Comparison of ENCODE assay signal across 23 cellular contexts in the genomic region with DNA sequence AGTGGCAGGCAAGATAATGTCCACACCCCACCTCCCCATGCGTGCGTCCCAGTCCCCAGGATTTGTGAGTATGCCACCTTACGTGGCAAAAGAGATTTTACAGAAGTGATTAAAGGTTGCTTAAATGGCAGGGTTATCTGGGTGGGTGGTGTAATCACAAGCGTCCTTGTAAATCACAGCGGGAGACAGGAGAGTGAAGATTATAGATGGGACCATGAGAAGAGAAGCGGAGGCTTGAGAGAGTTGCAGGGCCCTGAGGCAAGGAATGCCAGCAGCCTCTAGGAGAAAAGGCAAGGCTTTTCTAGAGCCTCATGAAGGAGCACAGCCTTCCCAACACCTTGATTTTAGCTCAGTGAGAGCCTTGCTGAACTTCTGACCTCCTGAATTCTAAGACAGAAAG. TPM values are rescaled to one million over a fixed set of nuclear protein-coding genes. Genes with fewer than 3 reads are reported as not detected.
DNase-seq lines count a peak whose midpoint lies in the region; ATAC-seq and TF ChIP-seq lines count a peak whose summit lies in the region.
"Had no signal": no experiment of that assay in that cellular context is flagged by ENCODE, and none has a peak within 500 bp of the region (broad histone marks: within the 10 kb centered on the region; RNA-seq: fewer than 3 reads in every experiment).

No MANE protein-coding gene starts in this region.

- H4K20me1 ChIP-seq in IMR-90 (ENCODE audit: insufficient read depth, low read length): peaks cover 69% of the 10 kb centered on the region

- H3K9me3 Mint-ChIP-seq in endodermal cell: no peaks in the 10 kb centered on the region

- peaks cover 33% of the 10 kb centered on the region for H3K4me1 ChIP-seq in A673 (ENCODE audit: insufficient read depth, low read length, poor library complexity, severe bottlenecking)
- H3K4me1 ChIP-seq in IMR-90 (ENCODE audit: control insufficient read depth, insufficient read depth, low read length): peaks cover 10% of the 10 kb centered on the region
- H3K4me1 ChIP-seq in endodermal cell (ENCODE audit: control insufficient read depth, insufficient read depth, low read length): no peaks in the 10 kb centered on the region
- no peaks in the 10 kb centered on the region for H3K4me1 ChIP-seq in mesendoderm (ENCODE audit: control insufficient read depth, low read depth, low read length)

- H2BK15ac ChIP-seq in IMR-90 (ENCODE audit: low read depth, low read length): no peak overlapping the region
- H2BK15ac ChIP-seq in mesendoderm (replicated peaks; ENCODE audit: low read depth): no peak overlapping the region

- peaks cover 18% of the 10 kb centered on the region for H3K36me3 Mint-ChIP-seq in endodermal cell (ENCODE audit: low read depth)

- no peak overlapping the region for H2AK9ac ChIP-seq in IMR-90 (replicated peaks; ENCODE audit: low read depth, low read length, poor library complexity)

- POLR2A ChIA-PET in A673 (lab: Charles Lee; ENCODE audit: low non-redundant PET): no interaction called here
- POLR2A ChIA-PET in IMR-90 (lab: Charles Lee; ENCODE audit: unreplicated experiment): no interaction called here

- H3K9me3 ChIP-seq in A673 (ENCODE audit: low read depth, low read length, poor library complexity, severe bottlenecking) (no peaks in the 10 kb centered on the region), IMR-90 (ENCODE audit: control insufficient read depth, insufficient read depth, low read length) (no peaks in the 10 kb centered on the region), endodermal cell (ENCODE audit: control insufficient read depth, low read length) (no peaks in the 10 kb centered on the region)

- no peak overlapping the region for H3K23ac ChIP-seq in IMR-90 (ENCODE audit: low read depth, low read length)
- H3K23ac ChIP-seq in mesendoderm (ENCODE audit: low read length): no peak overlapping the region

- H3K18ac ChIP-seq in IMR-90 (ENCODE audit: low read depth, low read length): no peak overlapping the region
- H3K18ac ChIP-seq in mesendoderm (ENCODE audit: low read length): no peak overlapping the region

- H2BK120ac ChIP-seq in IMR-90 (ENCODE audit: low read depth, low read length) (no peak overlapping the region), mesendoderm (ENCODE audit: low read depth, low read length) (no peak overlapping the region)

- no peaks in the 10 kb centered on the region for H3K27me3 Mint-ChIP-seq in endodermal cell (ENCODE audit: insufficient read depth)

- dilution Hi-C loops in IMR-90 (cut with HindIII; ENCODE audit: low sequenced_read_pairs, unreplicated experiment): no loop called here

- no peak overlapping the region for H3K4me3 ChIP-seq in A673 (ENCODE audit: low read depth, low read length, poor library complexity, severe bottlenecking)
- no peak overlapping the region for H3K4me3 ChIP-seq in IMR-90 (ENCODE audit: insufficient read depth, low read depth, low read length)
- H3K4me3 ChIP-seq in endodermal cell (ENCODE audit: low read length): no peak overlapping the region
- H3K4me3 ChIP-seq in mesendoderm (ENCODE audit: low read length): no peak overlapping the region
- H3K4me3 ChIP-seq: PC-9 had no signal

- H3K27ac ChIP-seq in A673 (ENCODE audit: low read depth, low read length, poor library complexity, severe bottlenecking) (no peak overlapping the region), IMR-90 (ENCODE audit: insufficient read depth, low read length) (0 out of 2 replicates have a peak overlapping the region, but pooled peaks have one; percentile 20), endodermal cell (ENCODE audit: low read depth, low read length) (no peak overlapping the region), mesendoderm (ENCODE audit: low read depth, low read length) (no peak overlapping the region)
- H3K27ac ChIP-seq: PC-9 had no signal

- peaks cover 7% of the 10 kb centered on the region for H3K4me1 Mint-ChIP-seq in endodermal cell

- H3K27ac Mint-ChIP-seq in endodermal cell: no peak overlapping the region

- H3K4ac ChIP-seq in IMR-90 (ENCODE audit: low read depth, low read length) (no peak overlapping the region), mesendoderm (ENCODE audit: low read depth, low read length) (no peak overlapping the region)

- H3K9ac ChIP-seq in IMR-90 (ENCODE audit: low read depth, low read length) (no peak overlapping the region), endodermal cell (ENCODE audit: extremely low read depth, low read length, poor library complexity, severe bottlenecking) (no peak overlapping the region), mesendoderm (ENCODE audit: low read length) (no peak overlapping the region)

- H3K27me3 ChIP-seq in A673 (replicated peaks; ENCODE audit: insufficient read depth, low read depth, low read length, poor library complexity): no peaks in the 10 kb centered on the region
- H3K27me3 ChIP-seq in IMR-90 (ENCODE audit: control insufficient read depth, insufficient read depth, low read length): no peaks in the 10 kb centered on the region
- H3K27me3 ChIP-seq in endodermal cell (ENCODE audit: control insufficient read depth, insufficient read depth, low read length, poor library complexity, severe bottlenecking): no peaks in the 10 kb centered on the region
- no peaks in the 10 kb centered on the region for H3K27me3 ChIP-seq in mesendoderm (ENCODE audit: insufficient read depth, low read length, poor library complexity)

- H4K91ac ChIP-seq in IMR-90 (ENCODE audit: insufficient read depth, low read depth, low read length): no peak overlapping the region

- no peak overlapping the region for H3K14ac ChIP-seq in IMR-90 (replicated peaks; ENCODE audit: low read depth, low read length)

- no TSS peak for BruUV-seq in A673 (replicated peaks; lab: Mats Ljungman, UMichigan)
- no TSS peak for BruUV-seq in IMR-90 (replicated peaks; lab: Mats Ljungman, UMichigan)

- WGBS in IMR-90 (ENCODE audit: extremely low coverage in 2 of 2, insufficient read length in 1 of 2), 2 experiments: no CpG with 5 or more reads among the region's 6 CpGs
- 82 to 92% methylated on average over 5 to 6 of the region's 6 CpGs for WGBS in endodermal cell (ENCODE audit: insufficient coverage in 1 of 2, insufficient read length in 1 of 2), 2 experiments
- WGBS in mesendoderm (ENCODE audit: extremely low coverage, insufficient coverage, low lambda C conversion rate): no CpG with 5 or more reads among the region's 6 CpGs

- no peak overlapping the region for H4K5ac ChIP-seq in IMR-90 (ENCODE audit: low read depth, low read length)
- no peak overlapping the region for H4K5ac ChIP-seq in mesendoderm (ENCODE audit: low read length)

- in situ Hi-C loops in IMR-90 (cut with MboI; ENCODE audit: low sequenced_read_pairs): no loop called here

- no peak for TF ChIP-seq RAD21 in IMR-90 (IDR thresholded peaks at IDR 0.05; ENCODE audit: low read length)

- TF ChIP-seq CTCF in A673 (conservative IDR thresholded peaks at IDR 0.05; ENCODE audit: low read depth, low read length) (no peak), IMR-90 (conservative IDR thresholded peaks at IDR 0.05; ENCODE audit: low read depth, low read length) (no peak), endodermal cell (conservative IDR thresholded peaks at IDR 0.05) (no peak)

- no peak overlapping the region for H2BK20ac ChIP-seq in IMR-90 (ENCODE audit: low read depth, low read length)

- H3K36me3 ChIP-seq in A673 (ENCODE audit: insufficient read depth, low read length, poor library complexity, severe bottlenecking) (no peaks in the 10 kb centered on the region), IMR-90 (ENCODE audit: control insufficient read depth, insufficient read depth, low read length) (peaks cover 19% of the 10 kb centered on the region), endodermal cell (ENCODE audit: control insufficient read depth, insufficient read depth, low read length) (peaks cover 32% of the 10 kb centered on the region), mesendoderm (ENCODE audit: control insufficient read depth, insufficient read depth, low read length) (no peaks in the 10 kb centered on the region)

- no peak overlapping the region for H3K4me3 Mint-ChIP-seq in endodermal cell

- H3K79me2 ChIP-seq in mesendoderm (ENCODE audit: control insufficient read depth, insufficient read depth, low read length): peaks cover 47% of the 10 kb centered on the region

- H2BK5ac ChIP-seq in IMR-90 (ENCODE audit: low read depth, low read length, poor library complexity, severe bottlenecking): no peak overlapping the region
- no peak overlapping the region for H2BK5ac ChIP-seq in mesendoderm (ENCODE audit: low read length)

- peaks cover 12% of the 10 kb centered on the region for H3K9me1 ChIP-seq in IMR-90 (ENCODE audit: insufficient read depth, low read length)

- no peak overlapping the region for H2AK5ac ChIP-seq in IMR-90 (ENCODE audit: low read depth, low read length)
- no peak overlapping the region for H2AK5ac ChIP-seq in mesendoderm (ENCODE audit: low read length)

- H3K79me1 ChIP-seq in IMR-90 (ENCODE audit: low read depth in 1 of 2, low read length in 2 of 2) (peaks cover 26 to 81% of the 10 kb centered on the region in 2 experiments), mesendoderm (ENCODE audit: low read length) (peaks cover 19% of the 10 kb centered on the region)

- H3K4me2 ChIP-seq in IMR-90 (ENCODE audit: low read depth, low read length): no peak overlapping the region
- no peak overlapping the region for H3K4me2 ChIP-seq in mesendoderm (ENCODE audit: low read length)
- H3K4me2 ChIP-seq: PC-9 had no signal

- intact Hi-C loops in A673 (cut with micrococcal nuclease; ENCODE audit: unreplicated experiment): no loop called here
- intact Hi-C loops in IMR-90 (cut with micrococcal nuclease): no loop called here

- no peak overlapping the region for H2AFZ ChIP-seq in IMR-90 (replicated peaks; ENCODE audit: low read length, poor library complexity)
- H2AFZ ChIP-seq: PC-9 had no signal

- DNase-seq in A673 (ENCODE audit: low spot score): peak; percentile 8
- DNase-seq in IMR-90: no peak
- DNase-seq in endodermal cell: peak; percentile 58
- DNase-seq in mesendoderm: peak; percentile 79
- DNase-seq in dedifferentiated amniotic fluid mesenchymal stem cell (ENCODE audit: extremely low spot score): no peak
- no peak for DNase-seq in HUDEP-2 (lab: John Stamatoyannopoulos, UW; ENCODE audit: unreplicated experiment in 76 of 76)
- DNase-seq in NCI-H1694 (lab: John Stamatoyannopoulos, UW): no peak
- DNase-seq: 8988T; Calu3; DMS79 treated with DMSO at 0.1 percent for 48 hours; Karpas-422; NCI-H1092; NCI-H1436; NCI-H187 treated with DMSO at 0.1 percent for 48 hours; NCI-H2107; NCI-H524; NCI-H748 treated with DMSO at 0.1 percent for 48 hours; NK-92 treated with Interleukin-12 subunit alpha and Interleukin-12 subunit beta, amount 100 ng/mL, for 24 hours; PC-9; Right ventricle myocardium superior; RPMI8226; SW 1271 had no signal

- ATAC-seq in IMR-90 (ENCODE audit: low read depth) (no peak), GM19397 (IDR thresholded peaks at IDR 0.05; ENCODE audit: unreplicated experiment) (no peak)

- CTCF ChIA-PET in A673 (lab: Charles Lee): no interaction called here
- CTCF ChIA-PET in IMR-90 (lab: Yijun Ruan, JAX): no interaction called here

- H4K8ac ChIP-seq in IMR-90 (ENCODE audit: low read depth in 2 of 2, low read length in 2 of 2): no peak overlapping the region
- H4K8ac ChIP-seq in mesendoderm (ENCODE audit: low read depth, low read length): no peak overlapping the region

- TF ChIP-seq POLR2A in IMR-90 (IDR thresholded peaks at IDR 0.05; ENCODE audit: low read depth, low read length): no peak

- H3K56ac ChIP-seq in IMR-90 (ENCODE audit: extremely low read depth, insufficient read depth, low read length): no peak overlapping the region
- H3K56ac ChIP-seq in mesendoderm (ENCODE audit: low read length): no peak overlapping the region

RNA-seq across cellular contexts. Expression of a gene that starts 10.2 kb away (rescaled TPM):
- 22.1 and 22.6 TPM in 2 replicates for total RNA-seq in A673 (2021)
- total RNA-seq in IMR-90 (2012; rRNA removed): 24.7 and 30.3 TPM in 2 replicates
- polyA plus RNA-seq in IMR-90 (2012; rRNA removed): 9.1 and 11.2 TPM in 2 replicates
- 3.0 and 4.6 TPM in 2 replicates for polyA plus RNA-seq in IMR-90 (2012; cell fraction: cytosol; rRNA removed)
- polyA plus RNA-seq in IMR-90 (2012; cell fraction: nucleus; rRNA removed; ENCODE audit: low replicate concordance): 2.6 and 15.3 TPM in 2 replicates
- 10 to 100 TPM; 26.0 to 26.9 TPM for total RNA-seq in endodermal cell
- polyA plus RNA-seq in endodermal cell (2013, experiment 1 of 2): 21.1 TPM
- 19.0 TPM for polyA plus RNA-seq in endodermal cell (2013, experiment 2 of 2)
- 10.9 TPM for polyA plus RNA-seq in mesendoderm (2013, experiment 1 of 2)
- 11.1 TPM for polyA plus RNA-seq in mesendoderm (2013, experiment 2 of 2)

Comparison
In these comparisons a context has a peak if more than half of its experiments do, and no peak if none do; other contexts are left out.
1. DNase-seq: peak in A673 (single experiment), endodermal cell (single experiment) and mesendoderm (single experiment); none in IMR-90 (single experiment), dedifferentiated amniotic fluid mesenchymal stem cell (single experiment), HUDEP-2 (0 of 76) and NCI-H1694 (single experiment).